ENCODE assay signal across 8 cellular contexts in the genomic region with DNA sequence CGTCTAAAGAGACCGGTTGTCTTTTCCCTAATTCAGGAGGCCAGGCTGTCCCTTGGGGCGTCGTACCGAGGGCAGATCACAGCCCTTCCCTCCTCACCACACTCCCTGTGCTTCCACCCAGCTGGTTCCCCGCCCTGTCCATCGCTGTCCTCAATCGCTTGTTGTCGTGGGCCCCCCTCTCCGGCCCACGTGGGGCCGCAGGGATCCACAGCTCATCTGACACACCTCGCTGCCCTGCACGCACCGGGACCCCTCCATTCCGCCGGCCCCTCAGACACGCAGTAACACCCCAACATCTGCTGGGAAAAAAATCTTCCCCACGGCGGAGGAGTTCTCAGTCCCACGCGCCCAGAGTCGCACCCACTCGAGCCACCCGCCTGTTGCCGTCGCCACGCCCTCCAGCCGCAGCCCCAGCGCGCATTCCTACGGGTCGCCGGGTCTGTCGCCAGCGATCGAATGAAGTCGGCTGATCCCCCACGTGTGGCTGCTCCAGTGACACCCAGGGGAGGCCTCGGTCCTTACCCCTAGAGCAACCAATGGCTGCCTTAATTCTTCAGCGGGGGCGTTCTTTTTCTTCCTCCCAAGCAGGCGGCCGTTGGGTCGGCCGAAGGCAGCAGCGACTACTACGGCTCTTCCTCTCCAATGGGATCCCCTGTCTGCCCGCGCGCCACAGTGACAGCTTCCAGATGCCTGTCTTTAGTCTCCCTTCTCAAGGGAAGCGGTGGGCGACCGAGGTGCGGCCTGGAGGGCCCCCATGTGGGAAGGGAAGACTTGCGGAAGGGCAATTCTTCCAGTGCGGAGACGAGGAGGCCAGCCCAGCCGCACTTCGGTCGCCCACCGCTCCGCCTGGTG. TPM values are rescaled to one million over a fixed set of nuclear protein-coding genes. Genes with fewer than 3 reads are reported as not detected.
DNase-seq lines count a peak whose midpoint lies in the region; ATAC-seq and TF ChIP-seq lines count a peak whose summit lies in the region.

No MANE protein-coding gene starts in this region.

- peak overlapping the region; percentile 75 to 95 for H3K27ac ChIP-seq in liver (ENCODE audit: low read depth in 1 of 2, low read length in 2 of 2)

- TF ChIP-seq RAD21 in liver (IDR thresholded peaks at IDR 0.05) = peak; percentile 32 to 39

- H3K9me3 ChIP-seq in liver (ENCODE audit: control insufficient read depth in 4 of 4, low read length in 3 of 4) = no peaks in the 10 kb centered on the region

- H3K36me3 ChIP-seq in liver (ENCODE audit: control insufficient read depth in 4 of 4, insufficient read depth in 3 of 4, low read depth in 1 of 4, low read length in 3 of 4) = no peaks in the 10 kb centered on the region

- WGBS in liver = 4% methylated on average over 63 of the region's 63 CpGs

- ATAC-seq in GM18511 (IDR thresholded peaks at IDR 0.05; ENCODE audit: unreplicated experiment) (peak; percentile 57), HG02981 (IDR thresholded peaks at IDR 0.05; ENCODE audit: unreplicated experiment) (peak; percentile 52)

- peak overlapping the region; percentile 69 to 91 (median 74) for H3K4me3 ChIP-seq in liver (ENCODE audit: low read depth in 1 of 3, low read length in 3 of 3)

- TF ChIP-seq CTCF in liver (IDR thresholded peaks at IDR 0.05; ENCODE audit: low read depth, low read length, missing input control) = no peak

- peaks cover 3 to 26% (median 15%) of the 10 kb centered on the region in 4 donors for H3K4me1 ChIP-seq in liver (ENCODE audit: control insufficient read depth in 4 of 4, insufficient read depth in 4 of 4, low read length in 3 of 4)

- H3K27me3 ChIP-seq in liver (ENCODE audit: control insufficient read depth in 4 of 4, insufficient read depth in 4 of 4, low read length in 3 of 4) = no peaks in the 10 kb centered on the region

- peak overlapping the region; percentile 32 to 60 for H3K9ac ChIP-seq in liver (ENCODE audit: low read depth in 1 of 2, low read length in 2 of 2)

- DNase-seq in A172 (ENCODE audit: low spot score) = peak; percentile 44
- peak; percentile 42 for DNase-seq in NCI-H2227 treated with DMSO at 0.1 percent for 48 hours (lab: John Stamatoyannopoulos, UW)
- DNase-seq in activated CD4-positive, alpha-beta T cell treated with anti-CD3 and anti-CD28 coated beads, Interleukin-2, amount 50 U/mL, for 1 hour = peak; percentile 56
- peak; percentile 70 for DNase-seq in dedifferentiated amniotic fluid mesenchymal stem cell (ENCODE audit: extremely low spot score)
- peak in 2 of 3 experiments; percentile 18 to 54 for DNase-seq in stimulated activated CD4-positive, alpha-beta T cell treated with anti-CD3 and anti-CD28 coated beads, TNF-alpha, amount 100 ng/mL, for 24 hours (ENCODE audit: low read depth in 3 of 3)

TF ChIP-seq in liver, 16 proteins besides CTCF, POLR2A, EP300 and RAD21:
- TF ChIP-seq YY1 (IDR thresholded peaks at IDR 0.05) (peak; percentile 92), GABPA (IDR thresholded peaks at IDR 0.05 in 1 of 2, conservative IDR thresholded peaks at IDR 0.05 in 1 of 2) (no peak), EGR1 (IDR thresholded peaks at IDR 0.05; ENCODE audit: low read depth in 2 of 2) (peak; percentile 86 to 88), HNF4A (conservative IDR thresholded peaks at IDR 0.05) (peak; percentile 9 to 43), RXRA (IDR thresholded peaks at IDR 0.05) (peak; percentile 18 to 66)
- TF ChIP-seq, protein P1, sequence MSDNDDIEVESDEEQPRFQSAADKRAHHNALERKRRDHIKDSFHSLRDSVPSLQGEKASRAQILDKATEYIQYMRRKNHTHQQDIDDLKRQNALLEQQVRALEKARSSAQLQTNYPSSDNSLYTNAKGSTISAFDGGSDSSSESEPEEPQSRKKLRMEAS (IDR thresholded peaks at IDR 0.05) = peak; percentile 77

RNA-seq across cellular contexts. Expression of gene SEPTIN11, which starts 0.9 kb away (rescaled TPM):
- 72.5 and 73.5 TPM in 2 replicates for total RNA-seq in A172 (2014; rRNA removed; shearing (Covaris generic))
- 10 to 100 TPM; 28.5 to 37.4 TPM for total RNA-seq in liver
- polyA plus RNA-seq in liver = 10 to 100 TPM; 17.2 to 21.6 TPM

RNA-seq across cellular contexts. Expression of gene SOWAHB, which starts 50.7 kb away (rescaled TPM):
- total RNA-seq in A172 (2014; rRNA removed; shearing (Covaris generic)) = not detected in 2 replicates
- 10 to 100 TPM; 10.0 to 30.5 TPM for total RNA-seq in liver
- 10 to 100 TPM in 1 of 2 donors, 1 to 10 TPM in 1; 2.5 to 10.2 TPM for polyA plus RNA-seq in liver

Comparison
In these comparisons a context has a peak if more than half of its experiments do, and no peak if none do; other contexts are left out.
1. Peak in every context shown above with its lines: DNase-seq, ATAC-seq, H3K4me3 ChIP-seq and H3K27ac ChIP-seq.
2. RNA of gene SOWAHB, which starts 50.7 kb away (total RNA-seq): 10.0 to 30.5 TPM in liver; not detected in A172; every median in the first group is over 10 times any median in the second.